Comparison of ENCODE assay signal across 1 cellular context in genomic region chr17:5509482-5509881, GRCh38.
TF ChIP-seq lines count a peak whose summit lies in the region.

No MANE protein-coding gene starts in this region.

TF ChIP-seq in neural cell, 6 proteins besides CTCF, POLR2A, EP300 and RAD21 (continued from another document):
- no peak for TF ChIP-seq REST (IDR thresholded peaks at IDR 0.05; ENCODE audit: borderline replicate concordance)
- no peak for TF ChIP-seq TAF1 (IDR thresholded peaks at IDR 0.05; ENCODE audit: low read depth)
- no peak for TF ChIP-seq SMC3 (conservative IDR thresholded peaks at IDR 0.05; ENCODE audit: poor library complexity)
- TF ChIP-seq MXI1 (conservative IDR thresholded peaks at IDR 0.05; ENCODE audit: poor library complexity, severe bottlenecking), result no peak
